ENCODE assay signal across 24 cellular contexts in genomic region chrX:110520053-110520452, GRCh38.
"Had no signal": no experiment of that assay in that cellular context is flagged by ENCODE, and none has a peak within 500 bp of the region (broad histone marks: within the 10 kb centered on the region; RNA-seq: fewer than 3 reads in every experiment).

No MANE protein-coding gene starts in this region.

- H3K36me3 Mint-ChIP-seq: activated naive CD4-positive, alpha-beta T cell treated with anti-CD3 and anti-CD28 coated beads, Interleukin-2, amount 10 ng/mL, durations not matched to agents 7 days and 5 days; activated naive CD4-positive, alpha-beta T cell treated with anti-CD3 and anti-CD28 coated beads, Interleukin-2, amount 50 U/mL, for 72 hours; activated naive CD8-positive, alpha-beta T cell treated with anti-CD3 and anti-CD28 coated beads, Interleukin-2, amount 10 ng/mL, durations not matched to agents 7 days and 5 days had no signal

- H3K4me1 Mint-ChIP-seq: activated CD4-positive, alpha-beta memory T cell treated with anti-CD3 and anti-CD28 coated beads, Interleukin-2, amount 10 ng/mL, durations not matched to agents 7 days and 5 days; activated CD4-positive, alpha-beta T cell treated with anti-CD3 and anti-CD28 coated beads, Interleukin-2, amount 10 ng/mL, durations not matched to agents 7 days and 5 days; activated naive CD4-positive, alpha-beta T cell treated with anti-CD3 and anti-CD28 coated beads, Interleukin-2, amount 10 ng/mL, durations not matched to agents 7 days and 5 days; activated naive CD8-positive, alpha-beta T cell treated with anti-CD3 and anti-CD28 coated beads, Interleukin-2, amount 10 ng/mL, durations not matched to agents 7 days and 5 days; central memory CD8-positive, alpha-beta T cell had no signal

- H3K9me3 Mint-ChIP-seq: activated CD4-positive, alpha-beta memory T cell treated with anti-CD3 and anti-CD28 coated beads, Interleukin-2, amount 10 ng/mL, durations not matched to agents 7 days and 5 days; activated CD4-positive, alpha-beta T cell treated with anti-CD3 and anti-CD28 coated beads, Interleukin-2, amount 10 ng/mL, durations not matched to agents 7 days and 5 days; activated naive CD4-positive, alpha-beta T cell treated with anti-CD3 and anti-CD28 coated beads, Interleukin-2, amount 10 ng/mL, durations not matched to agents 7 days and 5 days; activated naive CD4-positive, alpha-beta T cell treated with anti-CD3 and anti-CD28 coated beads, Interleukin-2, amount 50 U/mL, for 72 hours; activated naive CD8-positive, alpha-beta T cell treated with anti-CD3 and anti-CD28 coated beads, Interleukin-2, amount 10 ng/mL, durations not matched to agents 7 days and 5 days; activated T-cell treated with anti-CD3 and anti-CD28 coated beads, Interleukin-2, amount 50 U/mL, for 24 hours; activated T-cell treated with anti-CD3 and anti-CD28 coated beads, Interleukin-2, amount 50 U/mL, for 72 hours; central memory CD8-positive, alpha-beta T cell had no signal

- H3K27me3 ChIP-seq: ascending aorta, brain microvascular endothelial cell, foreskin keratinocyte, gastrocnemius medialis had no signal

- H3K4me3 Mint-ChIP-seq: activated CD4-positive, alpha-beta memory T cell treated with anti-CD3 and anti-CD28 coated beads, Interleukin-2, amount 10 ng/mL, durations not matched to agents 7 days and 5 days; activated CD4-positive, alpha-beta T cell treated with anti-CD3 and anti-CD28 coated beads, Interleukin-2, amount 10 ng/mL, durations not matched to agents 7 days and 5 days; activated naive CD4-positive, alpha-beta T cell treated with anti-CD3 and anti-CD28 coated beads, Interleukin-2, amount 10 ng/mL, durations not matched to agents 7 days and 5 days; activated naive CD8-positive, alpha-beta T cell treated with anti-CD3 and anti-CD28 coated beads, Interleukin-2, amount 10 ng/mL, durations not matched to agents 7 days and 5 days; activated T-cell treated with anti-CD3 and anti-CD28 coated beads, Interleukin-2, amount 50 U/mL, for 24 hours; activated T-cell treated with anti-CD3 and anti-CD28 coated beads, Interleukin-2, amount 50 U/mL, for 72 hours; central memory CD8-positive, alpha-beta T cell had no signal

- H3K27ac Mint-ChIP-seq: activated CD4-positive, alpha-beta memory T cell treated with anti-CD3 and anti-CD28 coated beads, Interleukin-2, amount 10 ng/mL, durations not matched to agents 7 days and 5 days; activated CD4-positive, alpha-beta T cell treated with anti-CD3 and anti-CD28 coated beads, Interleukin-2, amount 10 ng/mL, durations not matched to agents 7 days and 5 days; activated naive CD4-positive, alpha-beta T cell treated with anti-CD3 and anti-CD28 coated beads, Interleukin-2, amount 10 ng/mL, durations not matched to agents 7 days and 5 days; activated naive CD4-positive, alpha-beta T cell treated with anti-CD3 and anti-CD28 coated beads, Interleukin-2, amount 50 U/mL, for 72 hours; activated naive CD8-positive, alpha-beta T cell treated with anti-CD3 and anti-CD28 coated beads, Interleukin-2, amount 10 ng/mL, durations not matched to agents 7 days and 5 days; activated T-cell treated with anti-CD3 and anti-CD28 coated beads, Interleukin-2, amount 50 U/mL, for 24 hours; activated T-cell treated with anti-CD3 and anti-CD28 coated beads, Interleukin-2, amount 50 U/mL, for 72 hours had no signal

- H3K4me1 ChIP-seq: ascending aorta, foreskin keratinocyte, gastrocnemius medialis, heart left ventricle had no signal

- H3K27ac ChIP-seq: ascending aorta, brain microvascular endothelial cell, epithelial cell of prostate, foreskin keratinocyte, gastrocnemius medialis had no signal

- H3K9me3 ChIP-seq: ascending aorta, gastrocnemius medialis, heart left ventricle had no signal

- H3K4me3 ChIP-seq: ascending aorta, gastrocnemius medialis, heart left ventricle had no signal

- ATAC-seq: activated naive CD4-positive, alpha-beta T cell treated with anti-CD3 and anti-CD28 coated beads, Interleukin-2, amount 50 U/mL, for 72 hours; activated T-cell treated with anti-CD3 and anti-CD28 coated beads, Interleukin-2, amount 50 U/mL, for 72 hours; foreskin keratinocyte; gastrocnemius medialis; heart left ventricle had no signal

- DNase-seq: activated CD4-positive, alpha-beta memory T cell treated with anti-CD3 and anti-CD28 coated beads, Interleukin-2, amount 10 ng/mL, durations not matched to agents 7 days and 5 days; activated CD4-positive, alpha-beta T cell treated with anti-CD3 and anti-CD28 coated beads for 1 hour; activated CD4-positive, alpha-beta T cell treated with anti-CD3 and anti-CD28 coated beads for 4 hours; activated CD4-positive, alpha-beta T cell treated with anti-CD3 and anti-CD28 coated beads, Interleukin-2, amount 10 ng/mL, durations not matched to agents 7 days and 5 days; activated CD4-positive, alpha-beta T cell treated with anti-CD3 and anti-CD28 coated beads, Interleukin-2, amount 50 U/mL, for 4 hours; activated CD8-positive, alpha-beta memory T cell treated with anti-CD3 and anti-CD28 coated beads, Interleukin-2, amount 50 U/mL, for 48 hours; activated gamma-delta T cell; activated naive CD4-positive, alpha-beta T cell; activated naive CD4-positive, alpha-beta T cell treated with anti-CD3 and anti-CD28 coated beads, Interleukin-2, amount 10 ng/mL, durations not matched to agents 7 days and 5 days; activated naive CD8-positive, alpha-beta T cell treated with anti-CD3 and anti-CD28 coated beads, Interleukin-2, amount 10 ng/mL, durations not matched to agents 7 days and 5 days; activated T-cell treated with anti-CD3 and anti-CD28 coated beads for 4 hours; activated T-cell treated with anti-CD3 and anti-CD28 coated beads, Interleukin-2, amount 50 U/mL, for 24 hours; activated T-cell treated with anti-CD3 and anti-CD28 coated beads, Interleukin-2, amount 50 U/mL, for 72 hours; brain microvascular endothelial cell; effector CD8-positive, alpha-beta T cell; foreskin keratinocyte; gastrocnemius medialis; glutamatergic neuron; heart left ventricle; T-helper 2 cell had no signal

- H3K27me3 Mint-ChIP-seq: activated CD4-positive, alpha-beta memory T cell treated with anti-CD3 and anti-CD28 coated beads, Interleukin-2, amount 10 ng/mL, durations not matched to agents 7 days and 5 days; activated naive CD4-positive, alpha-beta T cell treated with anti-CD3 and anti-CD28 coated beads, Interleukin-2, amount 10 ng/mL, durations not matched to agents 7 days and 5 days; activated naive CD8-positive, alpha-beta T cell treated with anti-CD3 and anti-CD28 coated beads, Interleukin-2, amount 10 ng/mL, durations not matched to agents 7 days and 5 days; central memory CD8-positive, alpha-beta T cell had no signal

- H3K36me3 ChIP-seq: ascending aorta, brain microvascular endothelial cell, gastrocnemius medialis, heart left ventricle had no signal
